14 cellular contexts compared by ENCODE assay signal in genomic region chr9:5518937-5519319, GRCh38. TPM values are rescaled to one million over a fixed set of nuclear protein-coding genes. Genes with fewer than 3 reads are reported as not detected.
DNase-seq lines count a peak whose midpoint lies in the region; ATAC-seq and TF ChIP-seq lines count a peak whose summit lies in the region.
"Had no signal": no experiment of that assay in that cellular context is flagged by ENCODE, and none has a peak within 500 bp of the region (broad histone marks: within the 10 kb centered on the region; RNA-seq: fewer than 3 reads in every experiment).

No MANE protein-coding gene starts in this region.

- peaks cover 8% of the 10 kb centered on the region for H3K4me1 Mint-ChIP-seq in activated naive CD4-positive, alpha-beta T cell treated with anti-CD3 and anti-CD28 coated beads, Interleukin-2, amount 10 ng/mL, durations not matched to agents 7 days and 5 days
- H3K4me1 Mint-ChIP-seq in HFFc6 (ENCODE audit: low read depth): peaks cover 57% of the 10 kb centered on the region
- peaks cover 22% of the 10 kb centered on the region for H3K4me1 Mint-ChIP-seq in T-helper 2 cell treated with Interferon-gamma antibody and Interleukin-4, amounts not matched to agents 5 μg/mL and 100 μg/mL, for 36 hours (ENCODE audit: low read depth)

- H3K27me3 Mint-ChIP-seq in activated naive CD4-positive, alpha-beta T cell treated with anti-CD3 and anti-CD28 coated beads, Interleukin-2, amount 10 ng/mL, durations not matched to agents 7 days and 5 days: peaks cover 8% of the 10 kb centered on the region
- no peaks in the 10 kb centered on the region for H3K27me3 Mint-ChIP-seq in HFFc6 (ENCODE audit: insufficient read depth)
- no peaks in the 10 kb centered on the region for H3K27me3 Mint-ChIP-seq in T-helper 2 cell treated with Interferon-gamma antibody and Interleukin-4, amounts not matched to agents 5 μg/mL and 100 μg/mL, for 36 hours (ENCODE audit: low read depth)

- CTCF ChIA-PET in activated naive CD4-positive, alpha-beta T cell treated with anti-CD3 and anti-CD28 coated beads, Interleukin-2, amount 10 ng/mL, durations not matched to agents 7 days and 5 days (lab: Charles Lee): interaction anchor here (1.1 kb wide), 2 partner anchors 16 to 20 kb away, joined by 3 read pairs; no protein-coding TSS in a partner anchor

- H3K4me3 Mint-ChIP-seq in activated naive CD4-positive, alpha-beta T cell treated with anti-CD3 and anti-CD28 coated beads, Interleukin-2, amount 10 ng/mL, durations not matched to agents 7 days and 5 days: no peak overlapping the region
- H3K4me3 Mint-ChIP-seq in HFFc6: peak overlapping the region; percentile 21; the same call in 1 of the 2 replicates
- no peak overlapping the region for H3K4me3 Mint-ChIP-seq in T-helper 2 cell treated with Interferon-gamma antibody and Interleukin-4, amounts not matched to agents 5 μg/mL and 100 μg/mL, for 36 hours

- peak in 1 of 2 donors; percentile 61 for DNase-seq in activated naive CD4-positive, alpha-beta T cell treated with anti-CD3 and anti-CD28 coated beads, Interleukin-2, amount 50 U/mL, for 72 hours (ENCODE audit: low spot score in 2 of 2)
- DNase-seq in activated naive CD4-positive, alpha-beta T cell treated with anti-CD3 and anti-CD28 coated beads, Interleukin-2, amount 10 ng/mL, durations not matched to agents 7 days and 5 days: no peak
- DNase-seq in HFFc6 (no peak), BE2C (no peak), GM19240 (ENCODE audit: insufficient read length, low spot score) (no peak)
- peak; percentile 30 for DNase-seq in T-helper 2 cell treated with Interferon-gamma antibody and Interleukin-4, amounts not matched to agents 5 μg/mL and 100 μg/mL, for 36 hours (ENCODE audit: low spot score)
- DNase-seq in stimulated activated CD8-positive, alpha-beta memory T cell treated with anti-CD3 and anti-CD28 coated beads, Interleukin-7, amount 100 ng/mL, for 48 hours (ENCODE audit: extremely low read depth in 1 of 2, low read depth in 1 of 2): peak; percentile 31 to 54
- DNase-seq: foreskin melanocyte, HCEC 1CT, NCI-H2171, substantia nigra had no signal

- ATAC-seq in activated naive CD4-positive, alpha-beta T cell treated with anti-CD3 and anti-CD28 coated beads, Interleukin-2, amount 50 U/mL, for 72 hours: peak; percentile 58 to 87
- no peak for ATAC-seq in HG03378 (IDR thresholded peaks at IDR 0.05; ENCODE audit: unreplicated experiment)
- ATAC-seq: K562 had no signal

- no peaks in the 10 kb centered on the region for H3K9me3 ChIP-seq in BE2C

- no peaks in the 10 kb centered on the region for H3K36me3 ChIP-seq in BE2C

- H3K4me3 ChIP-seq in BE2C (ENCODE audit: low read depth, low read length): no peak overlapping the region
- H3K4me3 ChIP-seq: K562 had no signal

- H3K9me3 Mint-ChIP-seq in activated naive CD4-positive, alpha-beta T cell treated with anti-CD3 and anti-CD28 coated beads, Interleukin-2, amount 50 U/mL, for 72 hours: peaks cover 0 to 3% of the 10 kb centered on the region in 2 donors
- H3K9me3 Mint-ChIP-seq in activated naive CD4-positive, alpha-beta T cell treated with anti-CD3 and anti-CD28 coated beads, Interleukin-2, amount 10 ng/mL, durations not matched to agents 7 days and 5 days: no peaks in the 10 kb centered on the region
- no peaks in the 10 kb centered on the region for H3K9me3 Mint-ChIP-seq in HFFc6
- H3K9me3 Mint-ChIP-seq in T-helper 2 cell treated with Interferon-gamma antibody and Interleukin-4, amounts not matched to agents 5 μg/mL and 100 μg/mL, for 36 hours: no peaks in the 10 kb centered on the region

- no peak for TF ChIP-seq CTCF in HFFc6 (IDR thresholded peaks at IDR 0.05)
- TF ChIP-seq CTCF in BE2C (IDR thresholded peaks at IDR 0.05; ENCODE audit: low read depth, low read length): no peak

- peak overlapping the region in 1 of 2 donors; percentile 15 for H3K27ac Mint-ChIP-seq in activated naive CD4-positive, alpha-beta T cell treated with anti-CD3 and anti-CD28 coated beads, Interleukin-2, amount 50 U/mL, for 72 hours
- no peak overlapping the region for H3K27ac Mint-ChIP-seq in activated naive CD4-positive, alpha-beta T cell treated with anti-CD3 and anti-CD28 coated beads, Interleukin-2, amount 10 ng/mL, durations not matched to agents 7 days and 5 days
- peak overlapping the region; percentile 64 for H3K27ac Mint-ChIP-seq in HFFc6
- H3K27ac Mint-ChIP-seq in T-helper 2 cell treated with Interferon-gamma antibody and Interleukin-4, amounts not matched to agents 5 μg/mL and 100 μg/mL, for 36 hours: peak overlapping the region; percentile 60

- H3K4me1 ChIP-seq in BE2C: no peaks in the 10 kb centered on the region

- no peaks in the 10 kb centered on the region for H3K27me3 ChIP-seq in BE2C

- H3K36me3 Mint-ChIP-seq in activated naive CD4-positive, alpha-beta T cell treated with anti-CD3 and anti-CD28 coated beads, Interleukin-2, amount 50 U/mL, for 72 hours: no peaks in the 10 kb centered on the region
- H3K36me3 Mint-ChIP-seq in activated naive CD4-positive, alpha-beta T cell treated with anti-CD3 and anti-CD28 coated beads, Interleukin-2, amount 10 ng/mL, durations not matched to agents 7 days and 5 days: peaks cover 1% of the 10 kb centered on the region
- H3K36me3 Mint-ChIP-seq in HFFc6 (ENCODE audit: low read depth): peaks cover 56% of the 10 kb centered on the region
- peaks cover 11% of the 10 kb centered on the region for H3K36me3 Mint-ChIP-seq in T-helper 2 cell treated with Interferon-gamma antibody and Interleukin-4, amounts not matched to agents 5 μg/mL and 100 μg/mL, for 36 hours (ENCODE audit: low read depth)

RNA-seq across cellular contexts. Expression of gene PDCD1LG2, which starts 8.6 kb away (rescaled TPM):
- under 1 TPM; 0.19 to 0.87 TPM for total RNA-seq in activated naive CD4-positive, alpha-beta T cell treated with anti-CD3 and anti-CD28 coated beads, Interleukin-2, amount 50 U/mL, for 72 hours
- 10 to 100 TPM; 31.6 to 50.9 (median 42.6) TPM for total RNA-seq in HFFc6 (2021; fragmentation: NEBNext Ultra II Directional; extraction: Animal tissue kit (Norgen Biotek cat#: 25700))
- polyA plus RNA-seq in BE2C (2012; ENCODE audit: insufficient read depth, insufficient read length, low read depth): not detected
- total RNA-seq: K562, mononuclear cell had no signal
- polyA plus RNA-seq: K562 had no signal

Comparison
In these comparisons a context has a peak if more than half of its experiments do, and no peak if none do; other contexts are left out.
1. DNase-seq: peak in T-helper 2 cell treated with Interferon-gamma antibody and Interleukin-4, amounts not matched to agents 5 μg/mL and 100 μg/mL, for 36 hours (single experiment) and stimulated activated CD8-positive, alpha-beta memory T cell treated with anti-CD3 and anti-CD28 coated beads, Interleukin-7, amount 100 ng/mL, for 48 hours (2 of 2); none in activated naive CD4-positive, alpha-beta T cell treated with anti-CD3 and anti-CD28 coated beads, Interleukin-2, amount 10 ng/mL, durations not matched to agents 7 days and 5 days (single experiment), HFFc6 (single experiment), BE2C (single experiment) and GM19240 (single experiment).
2. RNA of gene PDCD1LG2, which starts 8.6 kb away (total RNA-seq): 31.6 to 50.9 TPM in HFFc6; 0.19 to 0.87 TPM in activated naive CD4-positive, alpha-beta T cell treated with anti-CD3 and anti-CD28 coated beads, Interleukin-2, amount 50 U/mL, for 72 hours; every median in the first group is over 10 times any median in the second.